9 cellular contexts compared by ENCODE assay signal in the genomic region with DNA sequence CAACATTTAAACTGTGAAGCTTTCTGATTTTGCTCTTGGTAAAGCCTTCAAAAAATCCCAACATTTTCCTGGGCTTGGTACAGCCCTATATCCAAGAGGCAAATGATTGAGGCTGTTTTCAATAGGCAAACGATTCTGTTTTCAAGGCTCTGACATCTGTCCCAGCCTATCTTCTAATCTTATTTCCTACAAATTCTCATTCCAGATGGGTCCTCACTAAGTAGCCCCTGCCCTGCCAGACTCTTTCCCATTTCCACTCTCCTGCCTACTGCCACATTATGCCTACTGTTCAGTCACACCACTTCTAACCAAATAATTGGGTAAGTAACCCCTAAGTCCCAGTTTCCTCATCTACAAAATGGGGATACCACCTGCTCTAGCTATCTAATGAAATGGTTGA. TPM values are rescaled to one million over a fixed set of nuclear protein-coding genes. Genes with fewer than 3 reads are reported as not detected.
DNase-seq lines count a peak whose midpoint lies in the region; ATAC-seq and TF ChIP-seq lines count a peak whose summit lies in the region.
"Had no signal": no experiment of that assay in that cellular context is flagged by ENCODE, and none has a peak within 500 bp of the region (broad histone marks: within the 10 kb centered on the region; RNA-seq: fewer than 3 reads in every experiment).

No MANE protein-coding gene starts in this region.

- no peaks in the 10 kb centered on the region for H3K27me3 ChIP-seq in effector memory CD4-positive, alpha-beta T cell (replicated peaks; ENCODE audit: control insufficient read depth, insufficient read depth, low read length, poor library complexity, severe bottlenecking)
- H3K27me3 ChIP-seq: brain microvascular endothelial cell had no signal

- H3K4me1 Mint-ChIP-seq in CD14-positive monocyte (peaks cover 59% of the 10 kb centered on the region), IgD-negative memory B cell (peaks cover 42 to 46% (median 44%) of the 10 kb centered on the region in 3 donors), nephron progenitor cell (peaks cover 40% of the 10 kb centered on the region)
- H3K4me1 Mint-ChIP-seq in central memory CD8-positive, alpha-beta T cell, result peaks cover 64% of the 10 kb centered on the region

- DNase-seq in CD14-positive monocyte (ENCODE audit: low spot score), result no peak
- DNase-seq in central memory CD8-positive, alpha-beta T cell (ENCODE audit: low spot score in 2 of 2), result no peak
- no peak for DNase-seq in nephron progenitor cell
- DNase-seq in effector memory CD4-positive, alpha-beta T cell, result no peak
- no peak for DNase-seq in NCI-H1092 (lab: John Stamatoyannopoulos, UW)
- no peak for DNase-seq in NCI-H2081 treated with DMSO at 0.1 percent for 48 hours (lab: John Stamatoyannopoulos, UW)
- DNase-seq: brain microvascular endothelial cell had no signal

- H3K27ac Mint-ChIP-seq in CD14-positive monocyte, result peak overlapping the region in 4 of 7 donors; percentile 6 to 65 (median 42)
- H3K27ac Mint-ChIP-seq in IgD-negative memory B cell, result no peak overlapping the region
- H3K27ac Mint-ChIP-seq in central memory CD8-positive, alpha-beta T cell (ENCODE audit: low read depth), result peak overlapping the region; percentile 5
- no peak overlapping the region for H3K27ac Mint-ChIP-seq in nephron progenitor cell

- H3K4me1 ChIP-seq in effector memory CD4-positive, alpha-beta T cell (ENCODE audit: control insufficient read depth, insufficient read depth, low read length, poor library complexity, severe bottlenecking), result peaks cover 36% of the 10 kb centered on the region

- no peak overlapping the region for H3K4me3 ChIP-seq in effector memory CD4-positive, alpha-beta T cell (ENCODE audit: insufficient read depth, low read depth, low read length, poor library complexity, severe bottlenecking)

- H3K36me3 Mint-ChIP-seq in CD14-positive monocyte (peaks cover 46 to 62% of the 10 kb centered on the region in 2 donors), IgD-negative memory B cell (peaks cover 3% of the 10 kb centered on the region), nephron progenitor cell (ENCODE audit: low read depth) (peaks cover 36% of the 10 kb centered on the region)
- peaks cover 35% of the 10 kb centered on the region for H3K36me3 Mint-ChIP-seq in central memory CD8-positive, alpha-beta T cell (ENCODE audit: insufficient read depth)

- TF ChIP-seq CTCF in CD14-positive monocyte (IDR thresholded peaks at IDR 0.05) (no peak), nephron progenitor cell (IDR thresholded peaks at IDR 0.05) (no peak)

- H3K4me3 Mint-ChIP-seq in CD14-positive monocyte (no peak overlapping the region), IgD-negative memory B cell (peak overlapping the region in 3 of 4 donors; percentile 47 to 92 (median 72)), nephron progenitor cell (peak overlapping the region; percentile 92)
- peak overlapping the region; percentile 97 for H3K4me3 Mint-ChIP-seq in central memory CD8-positive, alpha-beta T cell

- no peak for ATAC-seq in central memory CD8-positive, alpha-beta T cell (replicated peaks; ENCODE audit: extremely low read depth, poor library complexity, severe bottlenecking)
- no peak for ATAC-seq in GM21526 (IDR thresholded peaks at IDR 0.05; ENCODE audit: low FRiP score, unreplicated experiment)

- no peaks in the 10 kb centered on the region for H3K9me3 ChIP-seq in effector memory CD4-positive, alpha-beta T cell (ENCODE audit: control insufficient read depth, low read length)

- H3K36me3 ChIP-seq in effector memory CD4-positive, alpha-beta T cell (ENCODE audit: control insufficient read depth, insufficient read depth, low read length), result peaks cover 20% of the 10 kb centered on the region

- H3K9me3 Mint-ChIP-seq in CD14-positive monocyte, result no peaks in the 10 kb centered on the region
- no peaks in the 10 kb centered on the region for H3K9me3 Mint-ChIP-seq in IgD-negative memory B cell
- H3K9me3 Mint-ChIP-seq in central memory CD8-positive, alpha-beta T cell, result no peaks in the 10 kb centered on the region
- no peaks in the 10 kb centered on the region for H3K9me3 Mint-ChIP-seq in nephron progenitor cell

- H3K27me3 Mint-ChIP-seq in CD14-positive monocyte (ENCODE audit: low read depth in 3 of 3) (peaks cover 0 to 1% (median 0%) of the 10 kb centered on the region in 3 donors), IgD-negative memory B cell (no peaks in the 10 kb centered on the region), nephron progenitor cell (ENCODE audit: low read depth, poor library complexity) (peaks cover 10% of the 10 kb centered on the region)
- H3K27me3 Mint-ChIP-seq in central memory CD8-positive, alpha-beta T cell, result no peaks in the 10 kb centered on the region

- intact Hi-C loops in CD14-positive monocyte (cut with micrococcal nuclease), result loop anchor here in 1 of 2 donors (5.0 kb wide), 1 partner anchor 138 kb away; the partner anchor contains the start of gene TESK1

- H3K27ac ChIP-seq in effector memory CD4-positive, alpha-beta T cell (ENCODE audit: insufficient read depth, low read length, poor library complexity, severe bottlenecking), result no peak overlapping the region
- H3K27ac ChIP-seq: brain microvascular endothelial cell had no signal

RNA-seq across cellular contexts. Expression of gene GBA2, which starts 3.5 kb away (rescaled TPM):
- polyA plus RNA-seq in CD14-positive monocyte (10 to 100 TPM; 18.1 to 26.4 TPM), IgD-negative memory B cell (34.6 TPM)

RNA-seq across cellular contexts. Expression of gene RGP1, which starts 3.5 kb away (rescaled TPM):
- polyA plus RNA-seq in CD14-positive monocyte, result 1 to 10 TPM; 2.3 to 3.3 TPM
- 7.2 TPM for polyA plus RNA-seq in IgD-negative memory B cell

RNA-seq across cellular contexts. Expression of gene MSMP, which starts 8.5 kb away (rescaled TPM):
- polyA plus RNA-seq in CD14-positive monocyte (not detected), IgD-negative memory B cell (3.8 TPM)

RNA-seq across cellular contexts. Expression of gene CREB3, which starts 13.1 kb away (rescaled TPM):
- polyA plus RNA-seq in CD14-positive monocyte, result 10 to 100 TPM; 32.2 to 38.7 TPM
- polyA plus RNA-seq in IgD-negative memory B cell, result 29.3 TPM

RNA-seq across cellular contexts. Expression of gene TLN1, which starts 13.6 kb away (rescaled TPM):
- polyA plus RNA-seq in CD14-positive monocyte (10 to 100 TPM; 46.6 to 93.0 TPM), IgD-negative memory B cell (106 TPM)

Comparison
In these comparisons a context has a peak if more than half of its experiments do, and no peak if none do; other contexts are left out.
1. H3K27ac Mint-ChIP-seq: peak in CD14-positive monocyte (4 of 7) and central memory CD8-positive, alpha-beta T cell (single experiment); none in IgD-negative memory B cell (0 of 3) and nephron progenitor cell (single experiment).
2. H3K4me3 Mint-ChIP-seq: peak in IgD-negative memory B cell (3 of 4), central memory CD8-positive, alpha-beta T cell (single experiment) and nephron progenitor cell (single experiment); none in CD14-positive monocyte (0 of 2).